In the genomic region with DNA sequence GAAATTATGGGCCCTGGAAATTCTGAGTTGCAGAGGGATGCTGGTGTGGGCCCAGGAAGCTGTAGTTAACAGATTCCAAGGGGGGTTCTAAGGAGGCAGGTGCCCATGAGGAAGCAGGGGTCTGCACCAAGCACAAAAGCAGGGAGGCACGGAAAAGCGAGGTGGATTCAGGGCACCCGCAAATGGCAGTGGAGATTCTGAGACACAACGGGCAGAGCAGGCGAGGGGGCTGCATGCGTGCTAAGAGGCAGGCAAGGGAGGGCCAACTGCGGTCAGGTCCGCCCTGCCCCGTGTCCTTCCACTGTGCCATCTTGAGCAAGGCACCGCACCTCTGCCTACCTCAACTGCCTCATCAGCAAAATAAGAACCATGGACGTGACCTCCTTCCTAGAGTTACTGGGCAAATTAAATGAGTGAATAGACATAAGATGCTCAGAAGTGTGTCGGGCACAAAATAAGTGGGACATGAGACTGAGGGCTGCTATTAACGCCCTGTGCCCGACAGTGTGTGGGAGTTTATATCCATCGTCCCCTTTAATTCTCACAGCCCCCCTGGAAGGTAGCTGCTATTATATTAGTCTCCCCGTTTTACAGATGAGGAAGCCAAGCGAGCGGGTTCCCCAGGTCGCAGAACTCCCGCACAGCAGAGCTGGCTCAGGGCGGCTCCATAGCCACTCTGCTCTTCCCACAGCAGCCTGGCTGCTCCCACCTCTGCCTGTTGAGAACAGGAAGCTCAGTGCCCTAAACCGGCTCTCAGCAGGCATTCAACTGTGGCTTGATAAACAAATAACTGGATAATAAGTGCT, we compare ENCODE assay signal across 2 cellular contexts.
TF ChIP-seq lines count a peak whose summit lies in the region.

No MANE protein-coding gene starts in this region.

TF ChIP-seq in SK-N-SH, 30 proteins besides CTCF, POLR2A, EP300 and RAD21 (continued from another document):
- TF ChIP-seq, protein P1, sequence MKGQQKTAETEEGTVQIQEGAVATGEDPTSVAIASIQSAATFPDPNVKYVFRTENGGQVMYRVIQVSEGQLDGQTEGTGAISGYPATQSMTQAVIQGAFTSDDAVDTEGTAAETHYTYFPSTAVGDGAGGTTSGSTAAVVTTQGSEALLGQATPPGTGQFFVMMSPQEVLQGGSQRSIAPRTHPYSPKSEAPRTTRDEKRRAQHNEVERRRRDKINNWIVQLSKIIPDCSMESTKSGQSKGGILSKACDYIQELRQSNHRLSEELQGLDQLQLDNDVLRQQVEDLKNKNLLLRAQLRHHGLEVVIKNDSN (IDR thresholded peaks at IDR 0.05; ENCODE audit: borderline replicate concordance, low read depth): no peak
- no peak for TF ChIP-seq EZH2phosphoT487 (IDR thresholded peaks at IDR 0.05; ENCODE audit: borderline replicate concordance, low read depth)
- TF ChIP-seq MEF2A (IDR thresholded peaks at IDR 0.05; ENCODE audit: borderline replicate concordance, low read depth): no peak
- no peak for TF ChIP-seq MXI1 (IDR thresholded peaks at IDR 0.05; ENCODE audit: low read depth, low read length)
- no peak for TF ChIP-seq FOSL2 (IDR thresholded peaks at IDR 0.05; ENCODE audit: borderline replicate concordance, low read depth)

TF ChIP-seq in SK-N-SH treated with all-trans-retinoic acid at 6 μM for 48 hours, 23 proteins besides CTCF, POLR2A, EP300 and RAD21 (continued from another document):
- TF ChIP-seq, protein P2, sequence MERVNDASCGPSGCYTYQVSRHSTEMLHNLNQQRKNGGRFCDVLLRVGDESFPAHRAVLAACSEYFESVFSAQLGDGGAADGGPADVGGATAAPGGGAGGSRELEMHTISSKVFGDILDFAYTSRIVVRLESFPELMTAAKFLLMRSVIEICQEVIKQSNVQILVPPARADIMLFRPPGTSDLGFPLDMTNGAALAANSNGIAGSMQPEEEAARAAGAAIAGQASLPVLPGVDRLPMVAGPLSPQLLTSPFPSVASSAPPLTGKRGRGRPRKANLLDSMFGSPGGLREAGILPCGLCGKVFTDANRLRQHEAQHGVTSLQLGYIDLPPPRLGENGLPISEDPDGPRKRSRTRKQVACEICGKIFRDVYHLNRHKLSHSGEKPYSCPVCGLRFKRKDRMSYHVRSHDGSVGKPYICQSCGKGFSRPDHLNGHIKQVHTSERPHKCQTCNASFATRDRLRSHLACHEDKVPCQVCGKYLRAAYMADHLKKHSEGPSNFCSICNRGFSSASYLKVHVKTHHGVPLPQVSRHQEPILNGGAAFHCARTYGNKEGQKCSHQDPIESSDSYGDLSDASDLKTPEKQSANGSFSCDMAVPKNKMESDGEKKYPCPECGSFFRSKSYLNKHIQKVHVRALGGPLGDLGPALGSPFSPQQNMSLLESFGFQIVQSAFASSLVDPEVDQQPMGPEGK (CRISPR knock-in tag; IDR thresholded peaks at IDR 0.05; ENCODE audit: borderline replicate concordance): no peak
- TF ChIP-seq CSDC2 (CRISPR knock-in tag; IDR thresholded peaks at IDR 0.05): no peak
